22 cellular contexts compared by ENCODE assay signal in genomic region chr2:128787616-128788015, GRCh38.
"Had no signal": no experiment of that assay in that cellular context is flagged by ENCODE, and none has a peak within 500 bp of the region (broad histone marks: within the 10 kb centered on the region; RNA-seq: fewer than 3 reads in every experiment).

No MANE protein-coding gene starts in this region.

- H3K9me3 ChIP-seq: esophagus squamous epithelium, gastrocnemius medialis, mucosa of descending colon, thoracic aorta had no signal

- ATAC-seq: activated naive CD4-positive, alpha-beta T cell treated with anti-CD3 and anti-CD28 coated beads, Interleukin-2, amount 50 U/mL, for 72 hours; activated T-helper 17 cell treated with anti-CD3 and anti-CD28 coated beads, Interleukin-2, amount 50 U/mL, for 72 hours; gastrocnemius medialis; mucosa of descending colon; sciatic nerve had no signal

- H3K4me3 ChIP-seq: dorsolateral prefrontal cortex, esophagus squamous epithelium, gastrocnemius medialis, mucosa of descending colon, thoracic aorta had no signal

- H3K9me3 Mint-ChIP-seq: type B pancreatic cell had no signal

- H3K27me3 Mint-ChIP-seq: activated T-cell treated with anti-CD3 and anti-CD28 coated beads, Interleukin-2, amount 50 U/mL, for 24 hours had no signal

- H3K4me1 ChIP-seq: gastrocnemius medialis had no signal

- H3K4me3 Mint-ChIP-seq: activated T-cell treated with anti-CD3 and anti-CD28 coated beads, Interleukin-2, amount 50 U/mL, for 24 hours; activated T-helper 17 cell treated with anti-CD3 and anti-CD28 coated beads, Interleukin-2, amount 50 U/mL, for 72 hours; memory B cell; naive B cell; T-helper 1 cell treated with Interleukin-12 subunit alpha and Interleukin-12 subunit beta and Interleukin-4 antibody, amounts not matched to agents 30 μg/mL and 1 μg/mL, for 36 hours; type B pancreatic cell; WTC11 had no signal

- H3K4me1 Mint-ChIP-seq: activated T-helper 17 cell treated with anti-CD3 and anti-CD28 coated beads, Interleukin-2, amount 50 U/mL, for 72 hours had no signal

- H3K36me3 ChIP-seq: esophagus squamous epithelium, gastrocnemius medialis, thoracic aorta had no signal

- H3K27ac ChIP-seq: dorsolateral prefrontal cortex, gastrocnemius medialis, thoracic aorta had no signal

- H3K27me3 ChIP-seq: gastrocnemius medialis had no signal

- DNase-seq: activated CD4-positive, alpha-beta T cell treated with anti-CD3 and anti-CD28 coated beads, Interleukin-2, amount 50 U/mL, for 4 hours; activated T-cell treated with anti-CD3 and anti-CD28 coated beads, Interleukin-2, amount 50 U/mL, for 24 hours; aorta; central memory CD4-positive, alpha-beta T cell; dorsolateral prefrontal cortex; esophagus squamous epithelium; gastrocnemius medialis; hippocampal formation; left ventricle myocardium superior; mucosa of descending colon; naive B cell; stimulated activated CD4-positive, alpha-beta T cell treated with anti-CD3 and anti-CD28 coated beads, Interleukin-4, amount 100 ng/mL, for 1 hour; stimulated activated naive CD4-positive, alpha-beta T cell; T1000 had no signal

- H3K27ac Mint-ChIP-seq: activated naive CD4-positive, alpha-beta T cell treated with anti-CD3 and anti-CD28 coated beads, Interleukin-2, amount 50 U/mL, for 72 hours; activated T-cell treated with anti-CD3 and anti-CD28 coated beads, Interleukin-2, amount 50 U/mL, for 24 hours; activated T-helper 17 cell treated with anti-CD3 and anti-CD28 coated beads, Interleukin-2, amount 50 U/mL, for 72 hours; memory B cell; naive B cell; T-helper 1 cell treated with Interleukin-12 subunit alpha and Interleukin-12 subunit beta and Interleukin-4 antibody, amounts not matched to agents 30 μg/mL and 1 μg/mL, for 36 hours; type B pancreatic cell had no signal

- H3K36me3 Mint-ChIP-seq: activated naive CD4-positive, alpha-beta T cell treated with anti-CD3 and anti-CD28 coated beads, Interleukin-2, amount 50 U/mL, for 72 hours; memory B cell; naive B cell; type B pancreatic cell; WTC11 had no signal
